In the genomic region with DNA sequence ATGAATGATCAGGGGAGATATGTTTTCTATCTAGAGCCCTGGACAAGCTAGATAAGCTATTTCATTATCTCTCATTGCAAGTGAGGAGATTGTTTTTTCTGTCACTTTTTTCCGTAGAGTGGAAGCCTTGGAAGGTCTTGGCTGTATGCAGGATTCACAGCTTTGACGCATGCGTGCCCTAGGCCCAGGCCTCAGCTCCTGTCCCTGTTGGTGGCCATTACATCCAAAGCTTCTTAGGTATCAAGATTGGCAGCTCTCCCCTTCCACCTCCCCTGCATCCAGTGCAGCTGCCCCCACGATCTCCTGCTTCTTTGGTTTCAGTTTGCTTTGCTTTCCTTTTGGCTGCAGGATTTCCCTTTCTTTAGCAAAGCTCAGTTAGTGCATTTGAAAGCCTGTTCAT, we compare ENCODE assay signal across 2 cellular contexts.
TF ChIP-seq lines count a peak whose summit lies in the region.

No MANE protein-coding gene starts in this region.

TF ChIP-seq in WTC11, 78 proteins besides CTCF, POLR2A, EP300 and RAD21 (continued from another document):
- TF ChIP-seq, protein P1, sequence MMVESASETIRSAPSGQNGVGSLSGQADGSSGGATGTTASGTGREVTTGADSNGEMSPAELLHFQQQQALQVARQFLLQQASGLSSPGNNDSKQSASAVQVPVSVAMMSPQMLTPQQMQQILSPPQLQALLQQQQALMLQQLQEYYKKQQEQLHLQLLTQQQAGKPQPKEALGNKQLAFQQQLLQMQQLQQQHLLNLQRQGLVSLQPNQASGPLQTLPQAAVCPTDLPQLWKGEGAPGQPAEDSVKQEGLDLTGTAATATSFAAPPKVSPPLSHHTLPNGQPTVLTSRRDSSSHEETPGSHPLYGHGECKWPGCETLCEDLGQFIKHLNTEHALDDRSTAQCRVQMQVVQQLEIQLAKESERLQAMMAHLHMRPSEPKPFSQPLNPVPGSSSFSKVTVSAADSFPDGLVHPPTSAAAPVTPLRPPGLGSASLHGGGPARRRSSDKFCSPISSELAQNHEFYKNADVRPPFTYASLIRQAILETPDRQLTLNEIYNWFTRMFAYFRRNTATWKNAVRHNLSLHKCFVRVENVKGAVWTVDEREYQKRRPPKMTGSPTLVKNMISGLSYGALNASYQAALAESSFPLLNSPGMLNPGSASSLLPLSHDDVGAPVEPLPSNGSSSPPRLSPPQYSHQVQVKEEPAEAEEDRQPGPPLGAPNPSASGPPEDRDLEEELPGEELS (CRISPR knock-in tag; IDR thresholded peaks at IDR 0.05): no peak

TF ChIP-seq in HepG2, 621 proteins besides CTCF, POLR2A, EP300 and RAD21 (continued from another document):
- TF ChIP-seq, protein P2, sequence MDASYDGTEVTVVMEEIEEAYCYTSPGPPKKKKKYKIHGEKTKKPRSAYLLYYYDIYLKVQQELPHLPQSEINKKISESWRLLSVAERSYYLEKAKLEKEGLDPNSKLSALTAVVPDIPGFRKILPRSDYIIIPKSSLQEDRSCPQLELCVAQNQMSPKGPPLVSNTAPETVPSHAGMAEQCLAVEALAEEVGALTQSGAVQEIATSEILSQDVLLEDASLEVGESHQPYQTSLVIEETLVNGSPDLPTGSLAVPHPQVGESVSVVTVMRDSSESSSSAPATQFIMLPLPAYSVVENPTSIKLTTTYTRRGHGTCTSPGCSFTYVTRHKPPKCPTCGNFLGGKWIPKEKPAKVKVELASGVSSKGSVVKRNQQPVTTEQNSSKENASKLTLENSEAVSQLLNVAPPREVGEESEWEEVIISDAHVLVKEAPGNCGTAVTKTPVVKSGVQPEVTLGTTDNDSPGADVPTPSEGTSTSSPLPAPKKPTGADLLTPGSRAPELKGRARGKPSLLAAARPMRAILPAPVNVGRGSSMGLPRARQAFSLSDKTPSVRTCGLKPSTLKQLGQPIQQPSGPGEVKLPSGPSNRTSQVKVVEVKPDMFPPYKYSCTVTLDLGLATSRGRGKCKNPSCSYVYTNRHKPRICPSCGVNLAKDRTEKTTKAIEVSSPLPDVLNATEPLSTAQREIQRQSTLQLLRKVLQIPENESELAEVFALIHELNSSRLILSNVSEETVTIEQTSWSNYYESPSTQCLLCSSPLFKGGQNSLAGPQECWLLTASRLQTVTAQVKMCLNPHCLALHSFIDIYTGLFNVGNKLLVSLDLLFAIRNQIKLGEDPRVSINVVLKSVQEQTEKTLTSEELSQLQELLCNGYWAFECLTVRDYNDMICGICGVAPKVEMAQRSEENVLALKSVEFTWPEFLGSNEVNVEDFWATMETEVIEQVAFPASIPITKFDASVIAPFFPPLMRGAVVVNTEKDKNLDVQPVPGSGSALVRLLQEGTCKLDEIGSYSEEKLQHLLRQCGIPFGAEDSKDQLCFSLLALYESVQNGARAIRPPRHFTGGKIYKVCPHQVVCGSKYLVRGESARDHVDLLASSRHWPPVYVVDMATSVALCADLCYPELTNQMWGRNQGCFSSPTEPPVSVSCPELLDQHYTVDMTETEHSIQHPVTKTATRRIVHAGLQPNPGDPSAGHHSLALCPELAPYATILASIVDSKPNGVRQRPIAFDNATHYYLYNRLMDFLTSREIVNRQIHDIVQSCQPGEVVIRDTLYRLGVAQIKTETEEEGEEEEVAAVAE (CRISPR knock-in tag; IDR thresholded peaks at IDR 0.05; ENCODE audit: borderline replicate concordance): no peak
- TF ChIP-seq ZMYM4 (CRISPR knock-in tag; IDR thresholded peaks at IDR 0.05): no peak
- TF ChIP-seq ZNF841 (CRISPR knock-in tag; IDR thresholded peaks at IDR 0.05; ENCODE audit: borderline replicate concordance): no peak
- TF ChIP-seq SP5 (CRISPR knock-in tag; IDR thresholded peaks at IDR 0.05; ENCODE audit: borderline replicate concordance, low read depth): no peak
- TF ChIP-seq EZH2 (conservative IDR thresholded peaks at IDR 0.05; ENCODE audit: low read depth, low read length): no peak
- TF ChIP-seq, protein P3, sequence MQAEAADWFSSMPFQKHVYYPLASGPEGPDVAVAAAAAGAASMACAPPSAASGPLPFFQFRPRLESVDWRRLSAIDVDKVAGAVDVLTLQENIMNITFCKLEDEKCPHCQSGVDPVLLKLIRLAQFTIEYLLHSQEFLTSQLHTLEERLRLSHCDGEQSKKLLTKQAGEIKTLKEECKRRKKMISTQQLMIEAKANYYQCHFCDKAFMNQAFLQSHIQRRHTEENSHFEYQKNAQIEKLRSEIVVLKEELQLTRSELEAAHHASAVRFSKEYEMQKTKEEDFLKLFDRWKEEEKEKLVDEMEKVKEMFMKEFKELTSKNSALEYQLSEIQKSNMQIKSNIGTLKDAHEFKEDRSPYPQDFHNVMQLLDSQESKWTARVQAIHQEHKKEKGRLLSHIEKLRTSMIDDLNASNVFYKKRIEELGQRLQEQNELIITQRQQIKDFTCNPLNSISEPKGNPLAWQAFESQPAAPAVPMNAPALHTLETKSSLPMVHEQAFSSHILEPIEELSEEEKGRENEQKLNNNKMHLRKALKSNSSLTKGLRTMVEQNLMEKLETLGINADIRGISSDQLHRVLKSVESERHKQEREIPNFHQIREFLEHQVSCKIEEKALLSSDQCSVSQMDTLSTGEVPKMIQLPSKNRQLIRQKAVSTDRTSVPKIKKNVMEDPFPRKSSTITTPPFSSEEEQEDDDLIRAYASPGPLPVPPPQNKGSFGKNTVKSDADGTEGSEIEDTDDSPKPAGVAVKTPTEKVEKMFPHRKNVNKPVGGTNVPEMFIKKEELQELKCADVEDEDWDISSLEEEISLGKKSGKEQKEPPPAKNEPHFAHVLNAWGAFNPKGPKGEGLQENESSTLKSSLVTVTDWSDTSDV (CRISPR knock-in tag; IDR thresholded peaks at IDR 0.05): no peak
- no peak for TF ChIP-seq MLX (CRISPR knock-in tag; IDR thresholded peaks at IDR 0.05)
- TF ChIP-seq, protein P4, sequence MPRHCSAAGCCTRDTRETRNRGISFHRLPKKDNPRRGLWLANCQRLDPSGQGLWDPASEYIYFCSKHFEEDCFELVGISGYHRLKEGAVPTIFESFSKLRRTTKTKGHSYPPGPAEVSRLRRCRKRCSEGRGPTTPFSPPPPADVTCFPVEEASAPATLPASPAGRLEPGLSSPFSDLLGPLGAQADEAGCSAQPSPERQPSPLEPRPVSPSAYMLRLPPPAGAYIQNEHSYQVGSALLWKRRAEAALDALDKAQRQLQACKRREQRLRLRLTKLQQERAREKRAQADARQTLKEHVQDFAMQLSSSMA (CRISPR knock-in tag; IDR thresholded peaks at IDR 0.05): no peak
- TF ChIP-seq, protein P5, sequence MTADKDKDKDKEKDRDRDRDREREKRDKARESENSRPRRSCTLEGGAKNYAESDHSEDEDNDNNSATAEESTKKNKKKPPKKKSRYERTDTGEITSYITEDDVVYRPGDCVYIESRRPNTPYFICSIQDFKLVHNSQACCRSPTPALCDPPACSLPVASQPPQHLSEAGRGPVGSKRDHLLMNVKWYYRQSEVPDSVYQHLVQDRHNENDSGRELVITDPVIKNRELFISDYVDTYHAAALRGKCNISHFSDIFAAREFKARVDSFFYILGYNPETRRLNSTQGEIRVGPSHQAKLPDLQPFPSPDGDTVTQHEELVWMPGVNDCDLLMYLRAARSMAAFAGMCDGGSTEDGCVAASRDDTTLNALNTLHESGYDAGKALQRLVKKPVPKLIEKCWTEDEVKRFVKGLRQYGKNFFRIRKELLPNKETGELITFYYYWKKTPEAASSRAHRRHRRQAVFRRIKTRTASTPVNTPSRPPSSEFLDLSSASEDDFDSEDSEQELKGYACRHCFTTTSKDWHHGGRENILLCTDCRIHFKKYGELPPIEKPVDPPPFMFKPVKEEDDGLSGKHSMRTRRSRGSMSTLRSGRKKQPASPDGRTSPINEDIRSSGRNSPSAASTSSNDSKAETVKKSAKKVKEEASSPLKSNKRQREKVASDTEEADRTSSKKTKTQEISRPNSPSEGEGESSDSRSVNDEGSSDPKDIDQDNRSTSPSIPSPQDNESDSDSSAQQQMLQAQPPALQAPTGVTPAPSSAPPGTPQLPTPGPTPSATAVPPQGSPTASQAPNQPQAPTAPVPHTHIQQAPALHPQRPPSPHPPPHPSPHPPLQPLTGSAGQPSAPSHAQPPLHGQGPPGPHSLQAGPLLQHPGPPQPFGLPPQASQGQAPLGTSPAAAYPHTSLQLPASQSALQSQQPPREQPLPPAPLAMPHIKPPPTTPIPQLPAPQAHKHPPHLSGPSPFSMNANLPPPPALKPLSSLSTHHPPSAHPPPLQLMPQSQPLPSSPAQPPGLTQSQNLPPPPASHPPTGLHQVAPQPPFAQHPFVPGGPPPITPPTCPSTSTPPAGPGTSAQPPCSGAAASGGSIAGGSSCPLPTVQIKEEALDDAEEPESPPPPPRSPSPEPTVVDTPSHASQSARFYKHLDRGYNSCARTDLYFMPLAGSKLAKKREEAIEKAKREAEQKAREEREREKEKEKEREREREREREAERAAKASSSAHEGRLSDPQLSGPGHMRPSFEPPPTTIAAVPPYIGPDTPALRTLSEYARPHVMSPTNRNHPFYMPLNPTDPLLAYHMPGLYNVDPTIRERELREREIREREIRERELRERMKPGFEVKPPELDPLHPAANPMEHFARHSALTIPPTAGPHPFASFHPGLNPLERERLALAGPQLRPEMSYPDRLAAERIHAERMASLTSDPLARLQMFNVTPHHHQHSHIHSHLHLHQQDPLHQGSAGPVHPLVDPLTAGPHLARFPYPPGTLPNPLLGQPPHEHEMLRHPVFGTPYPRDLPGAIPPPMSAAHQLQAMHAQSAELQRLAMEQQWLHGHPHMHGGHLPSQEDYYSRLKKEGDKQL (CRISPR knock-in tag; IDR thresholded peaks at IDR 0.05; ENCODE audit: low read depth): no peak
- no peak for TF ChIP-seq ZNF652 (CRISPR knock-in tag; IDR thresholded peaks at IDR 0.05; ENCODE audit: borderline replicate concordance, low read depth)
- no peak for TF ChIP-seq ZNF660 (CRISPR knock-in tag; IDR thresholded peaks at IDR 0.05; ENCODE audit: borderline replicate concordance, low read depth)
- no peak for TF ChIP-seq RELA (CRISPR knock-in tag; IDR thresholded peaks at IDR 0.05)
- no peak for TF ChIP-seq CBX1 (IDR thresholded peaks at IDR 0.05; ENCODE audit: low read depth)
